In genomic region chr7:34084651-34085050, GRCh38 we compare ENCODE assay signal across 30 cellular contexts.
"Had no signal": no experiment of that assay in that cellular context is flagged by ENCODE, and none has a peak within 500 bp of the region (broad histone marks: within the 10 kb centered on the region; RNA-seq: fewer than 3 reads in every experiment).

No MANE protein-coding gene starts in this region.

- FAIRE-seq: urothelium cell line had no signal

- H3K27me3 Mint-ChIP-seq: stimulated activated memory B cell treated with anti-CD40 and anti-IgM and Interleukin-4, amounts not matched to agents 10 μg/mL and 1 μg/mL and 100 μg/mL, for 72 hours; stimulated activated naive B cell treated with anti-CD40 and anti-IgM and Interleukin-4, amounts not matched to agents 10 μg/mL and 1 μg/mL and 100 μg/mL, for 72 hours; stimulated activated naive CD8-positive, alpha-beta T cell treated with anti-CD3 and anti-CD28 coated beads, Interleukin-15, amount 100 ng/mL, for 72 hours; stimulated activated naive CD8-positive, alpha-beta T cell treated with anti-CD3 and anti-CD28 coated beads, Interleukin-15, Interleukin-2, amounts not matched to agents 100 ng/mL and 50 ng/mL, for 24 hours; type B pancreatic cell had no signal

- H3K27me3 ChIP-seq: stomach, suprapubic skin, testis, thyroid gland, tibial artery, tibial nerve, transverse colon, upper lobe of left lung, upper lobe of right lung, uterus, vagina had no signal

- DNase-seq: stimulated activated CD4-positive, alpha-beta T cell treated with anti-CD3 and anti-CD28 coated beads, Interleukin-1b, Interleukin-23, amount 100 ng/mL, for 48 hours; stimulated activated CD4-positive, alpha-beta T cell treated with anti-CD3 and anti-CD28 coated beads, Interleukin-2, amount 100 ng/mL, for 24 hours; stimulated activated CD4-positive, alpha-beta T cell treated with anti-CD3 and anti-CD28 coated beads, Interleukin-2, amount 100 ng/mL, for 48 hours; stimulated activated CD4-positive, alpha-beta T cell treated with anti-CD3 and anti-CD28 coated beads, Interleukin-4, amount 100 ng/mL, for 1 hour; stimulated activated CD4-positive, alpha-beta T cell treated with anti-CD3 and anti-CD28 coated beads, Interleukin-4, amount 100 ng/mL, for 24 hours; stimulated activated CD4-positive, alpha-beta T cell treated with anti-CD3 and anti-CD28 coated beads, Interleukin-4, amount 100 ng/mL, for 4 hours; stimulated activated CD8-positive, alpha-beta memory T cell treated with anti-CD3 and anti-CD28 coated beads, Interleukin-4, amount 100 ng/mL, for 48 hours; stimulated activated naive B cell treated with anti-CD40 and anti-IgM and Interleukin-4, amounts not matched to agents 10 μg/mL and 1 μg/mL and 100 μg/mL, for 72 hours; stimulated activated naive CD4-positive, alpha-beta T cell; stimulated activated naive CD4-positive, alpha-beta T cell treated with Interleukin-2 at 50 U/mL for 16 hours; stimulated activated naive CD8-positive, alpha-beta T cell treated with anti-CD3 and anti-CD28 coated beads, Interleukin-15, amount 100 ng/mL, for 72 hours; stimulated activated naive CD8-positive, alpha-beta T cell treated with anti-CD3 and anti-CD28 coated beads, Interleukin-15, Interleukin-2, amounts not matched to agents 100 U/mL and 50 U/mL, for 24 hours; stomach; substantia nigra; testis; thyroid gland; tibial artery; transverse colon; upper lobe of left lung; upper lobe of right lung; uterus had no signal

- H3K9me3 Mint-ChIP-seq: stimulated activated effector memory CD8-positive, alpha-beta T cell treated with anti-CD3 and anti-CD28 coated beads, Interleukin-12 subunit alpha, Interleukin-12 subunit beta, amount 100 ng/mL, for 72 hours; stimulated activated memory B cell treated with anti-CD40 and anti-IgM and Interleukin-4, amounts not matched to agents 10 μg/mL and 1 μg/mL and 100 μg/mL, for 72 hours; stimulated activated naive B cell treated with anti-CD40 and anti-IgM and Interleukin-4, amounts not matched to agents 10 μg/mL and 1 μg/mL and 100 μg/mL, for 72 hours; stimulated activated naive CD8-positive, alpha-beta T cell treated with anti-CD3 and anti-CD28 coated beads, Interleukin-15, amount 100 ng/mL, for 72 hours; type B pancreatic cell had no signal

- H3K36me3 Mint-ChIP-seq: stimulated activated effector memory CD8-positive, alpha-beta T cell treated with anti-CD3 and anti-CD28 coated beads, Interleukin-12 subunit alpha, Interleukin-12 subunit beta, amount 100 ng/mL, for 72 hours; stimulated activated memory B cell treated with anti-CD40 and anti-IgM and Interleukin-4, amounts not matched to agents 10 μg/mL and 1 μg/mL and 100 μg/mL, for 72 hours; stimulated activated naive B cell treated with anti-CD40 and anti-IgM and Interleukin-4, amounts not matched to agents 10 μg/mL and 1 μg/mL and 100 μg/mL, for 72 hours; type B pancreatic cell had no signal

- H3K27ac ChIP-seq: stomach, suprapubic skin, testis, thoracic aorta, thyroid gland, tibial artery, tibial nerve, transverse colon, upper lobe of left lung, upper lobe of right lung, uterus, vagina had no signal

- H3K4me3 Mint-ChIP-seq: stimulated activated effector memory CD8-positive, alpha-beta T cell treated with anti-CD3 and anti-CD28 coated beads, Interleukin-12 subunit alpha, Interleukin-12 subunit beta, amount 100 ng/mL, for 72 hours; stimulated activated memory B cell treated with anti-CD40 and anti-IgM and Interleukin-4, amounts not matched to agents 10 μg/mL and 1 μg/mL and 100 μg/mL, for 72 hours; stimulated activated naive B cell treated with anti-CD40 and anti-IgM and Interleukin-4, amounts not matched to agents 10 μg/mL and 1 μg/mL and 100 μg/mL, for 72 hours; stimulated activated naive CD8-positive, alpha-beta T cell treated with anti-CD3 and anti-CD28 coated beads, Interleukin-15, amount 100 ng/mL, for 72 hours; stimulated activated naive CD8-positive, alpha-beta T cell treated with anti-CD3 and anti-CD28 coated beads, Interleukin-15, Interleukin-2, amounts not matched to agents 100 ng/mL and 50 ng/mL, for 24 hours; type B pancreatic cell had no signal

- ATAC-seq: stimulated activated effector memory CD8-positive, alpha-beta T cell treated with anti-CD3 and anti-CD28 coated beads, Interleukin-12 subunit alpha, Interleukin-12 subunit beta, amount 100 ng/mL, for 72 hours; stimulated activated memory B cell treated with anti-CD40 and anti-IgM and Interleukin-4, amounts not matched to agents 10 μg/mL and 1 μg/mL and 100 μg/mL, for 72 hours; stimulated activated naive B cell treated with anti-CD40 and anti-IgM and Interleukin-4, amounts not matched to agents 10 μg/mL and 1 μg/mL and 100 μg/mL, for 72 hours; stimulated activated naive CD8-positive, alpha-beta T cell treated with anti-CD3 and anti-CD28 coated beads, Interleukin-15, amount 100 ng/mL, for 72 hours; stimulated activated naive CD8-positive, alpha-beta T cell treated with anti-CD3 and anti-CD28 coated beads, Interleukin-15, Interleukin-2, amounts not matched to agents 100 U/mL and 50 U/mL, for 24 hours; upper lobe of right lung had no signal

- H3K36me3 ChIP-seq: suprapubic skin, thoracic aorta, thyroid gland, tibial artery, tibial nerve, transverse colon, upper lobe of right lung, uterus, vagina had no signal

- H3K4me3 ChIP-seq: stomach, suprapubic skin, testis, thoracic aorta, thyroid gland, tibial artery, tibial nerve, transverse colon, upper lobe of left lung, upper lobe of right lung, uterus, vagina had no signal

- H3K27ac Mint-ChIP-seq: stimulated activated effector memory CD8-positive, alpha-beta T cell treated with anti-CD3 and anti-CD28 coated beads, Interleukin-12 subunit alpha, Interleukin-12 subunit beta, amount 100 ng/mL, for 72 hours; stimulated activated memory B cell treated with anti-CD40 and anti-IgM and Interleukin-4, amounts not matched to agents 10 μg/mL and 1 μg/mL and 100 μg/mL, for 72 hours; stimulated activated naive B cell treated with anti-CD40 and anti-IgM and Interleukin-4, amounts not matched to agents 10 μg/mL and 1 μg/mL and 100 μg/mL, for 72 hours; stimulated activated naive CD8-positive, alpha-beta T cell treated with anti-CD3 and anti-CD28 coated beads, Interleukin-15, amount 100 ng/mL, for 72 hours; stimulated activated naive CD8-positive, alpha-beta T cell treated with anti-CD3 and anti-CD28 coated beads, Interleukin-15, Interleukin-2, amounts not matched to agents 100 ng/mL and 50 ng/mL, for 24 hours; type B pancreatic cell had no signal

- H3K4me1 ChIP-seq: stomach, suprapubic skin, testis, thyroid gland, tibial artery, tibial nerve, transverse colon, upper lobe of left lung, upper lobe of right lung, uterus, vagina had no signal

- H3K4me1 Mint-ChIP-seq: stimulated activated effector memory CD8-positive, alpha-beta T cell treated with anti-CD3 and anti-CD28 coated beads, Interleukin-12 subunit alpha, Interleukin-12 subunit beta, amount 100 ng/mL, for 72 hours; stimulated activated memory B cell treated with anti-CD40 and anti-IgM and Interleukin-4, amounts not matched to agents 10 μg/mL and 1 μg/mL and 100 μg/mL, for 72 hours; stimulated activated naive B cell treated with anti-CD40 and anti-IgM and Interleukin-4, amounts not matched to agents 10 μg/mL and 1 μg/mL and 100 μg/mL, for 72 hours; stimulated activated naive CD8-positive, alpha-beta T cell treated with anti-CD3 and anti-CD28 coated beads, Interleukin-15, amount 100 ng/mL, for 72 hours had no signal

- H3K9me3 ChIP-seq: stomach, suprapubic skin, testis, thoracic aorta, thyroid gland, tibial artery, tibial nerve, transverse colon, upper lobe of left lung, upper lobe of right lung, uterus, vagina had no signal
